ENCODE assay signal across 16 cellular contexts in genomic region chr2:11716689-11717321, GRCh38. TPM values are rescaled to one million over a fixed set of nuclear protein-coding genes. Genes with fewer than 3 reads are reported as not detected.
A peak's percentile ranks its signal among the peaks of the same experiment; 100 is the strongest.
DNase-seq lines count a peak whose midpoint lies in the region; ATAC-seq, FAIRE-seq and TF ChIP-seq lines count a peak whose summit lies in the region.
"Had no signal": no experiment of that assay in that cellular context is flagged by ENCODE, and none has a peak within 500 bp of the region (broad histone marks: within the 10 kb centered on the region; RNA-seq: fewer than 3 reads in every experiment).

No MANE protein-coding gene starts in this region.

- POLR2A ChIA-PET in A549 (lab: Yijun Ruan, JAX), result no interaction called here
- POLR2A ChIA-PET in activated CD8-positive, alpha-beta T cell treated with anti-CD3 and anti-CD28 coated beads, Interleukin-2, amount 10 ng/mL, durations not matched to agents 7 days and 5 days (lab: Charles Lee), result no interaction called here

- H3K27me3 ChIP-seq in HAP-1 (ENCODE audit: low read depth), result peaks cover 8% of the 10 kb centered on the region

- TF ChIP-seq RAD21 in A549 (conservative IDR thresholded peaks at IDR 0.05 in 1 of 2, IDR thresholded peaks at IDR 0.05 in 1 of 2) (no peak), Ishikawa (IDR thresholded peaks at IDR 0.05; ENCODE audit: low read depth) (no peak)

- H3K36me3 ChIP-seq in HAP-1 (replicated peaks), result no peaks in the 10 kb centered on the region

- DNase-seq in A549 (ENCODE audit: low read depth in 1 of 2, low spot score in 1 of 2) (no peak), epithelial cell of esophagus (ENCODE audit: low read depth) (peak; percentile 20), memory B cell (ENCODE audit: low spot score in 2 of 2) (no peak), occipital lobe (lab: John Stamatoyannopoulos, UW) (no peak), T1000 (lab: John Stamatoyannopoulos, UW) (no peak), HAP-1 (ENCODE audit: low spot score in 2 of 2) (no peak)
- DNase-seq in activated CD8-positive, alpha-beta T cell treated with anti-CD3 and anti-CD28 coated beads, Interleukin-2, amount 10 ng/mL, durations not matched to agents 7 days and 5 days, result no peak
- DNase-seq: DND-41, H9, NCI-H1105 treated with DMSO at 0.1 percent for 48 hours, NCI-H345, T-helper 2 cell had no signal

- CTCF ChIA-PET in A549 (lab: Yijun Ruan, JAX), result interaction anchor here (2.8 kb wide), 1 partner anchor 68 kb away, joined by 9 read pairs; no protein-coding TSS in a partner anchor
- CTCF ChIA-PET in activated CD8-positive, alpha-beta T cell treated with anti-CD3 and anti-CD28 coated beads, Interleukin-2, amount 10 ng/mL, durations not matched to agents 7 days and 5 days (lab: Charles Lee), result no interaction called here

- no peaks in the 10 kb centered on the region for H3K9me3 Mint-ChIP-seq in memory B cell
- no peaks in the 10 kb centered on the region for H3K9me3 Mint-ChIP-seq in activated CD8-positive, alpha-beta T cell treated with anti-CD3 and anti-CD28 coated beads, Interleukin-2, amount 10 ng/mL, durations not matched to agents 7 days and 5 days (ENCODE audit: insufficient read depth)
- H3K9me3 Mint-ChIP-seq: H9 had no signal

- no peak overlapping the region for H3K4me3 Mint-ChIP-seq in memory B cell
- no peak overlapping the region for H3K4me3 Mint-ChIP-seq in activated CD8-positive, alpha-beta T cell treated with anti-CD3 and anti-CD28 coated beads, Interleukin-2, amount 10 ng/mL, durations not matched to agents 7 days and 5 days
- H3K4me3 Mint-ChIP-seq: H9 had no signal

- 58% methylated on average over 8 of the region's 8 CpGs for WGBS in A549 (ENCODE audit: missing lambda C conversion rate)

- no peak for TF ChIP-seq POLR2A in A549 (IDR thresholded peaks at IDR 0.05; ENCODE audit: low read length)

- H3K4me1 Mint-ChIP-seq in memory B cell, result peaks cover 13% of the 10 kb centered on the region
- peaks cover 10% of the 10 kb centered on the region for H3K4me1 Mint-ChIP-seq in activated CD8-positive, alpha-beta T cell treated with anti-CD3 and anti-CD28 coated beads, Interleukin-2, amount 10 ng/mL, durations not matched to agents 7 days and 5 days (ENCODE audit: low read depth)

- no peaks in the 10 kb centered on the region for H3K9me3 ChIP-seq in A549
- no peaks in the 10 kb centered on the region for H3K9me3 ChIP-seq in HAP-1

- TF ChIP-seq CTCF in A549 (IDR thresholded peaks at IDR 0.05), result no peak
- no peak for TF ChIP-seq CTCF in epithelial cell of esophagus (IDR thresholded peaks at IDR 0.05; ENCODE audit: insufficient read depth, low read depth, low read length, missing control alignments)

- no peak overlapping the region for H3K4me3 ChIP-seq in A549
- no peak overlapping the region for H3K4me3 ChIP-seq in epithelial cell of esophagus (ENCODE audit: low read length)
- H3K4me3 ChIP-seq in HAP-1, result no peak overlapping the region

- peak overlapping the region; percentile 23 for H3K4me2 ChIP-seq in A549

- H3K4me1 ChIP-seq in A549, result peaks cover 9% of the 10 kb centered on the region; the same call in 2 of the 3 replicates
- peaks cover 6% of the 10 kb centered on the region for H3K4me1 ChIP-seq in HAP-1

- TF ChIP-seq EP300 in A549 (IDR thresholded peaks at IDR 0.05), result no peak
- TF ChIP-seq EP300 in Ishikawa (IDR thresholded peaks at IDR 0.05; ENCODE audit: borderline replicate concordance), result no peak

- ATAC-seq in A549 (no peak; a peak in 1 of 6 replicates), memory B cell (ENCODE audit: low read depth) (peak; percentile 27)
- no peak for ATAC-seq in activated CD8-positive, alpha-beta T cell treated with anti-CD3 and anti-CD28 coated beads, Interleukin-2, amount 10 ng/mL, durations not matched to agents 7 days and 5 days

- peaks cover 15% of the 10 kb centered on the region for H3K27me3 Mint-ChIP-seq in memory B cell
- peaks cover 23% of the 10 kb centered on the region for H3K27me3 Mint-ChIP-seq in activated CD8-positive, alpha-beta T cell treated with anti-CD3 and anti-CD28 coated beads, Interleukin-2, amount 10 ng/mL, durations not matched to agents 7 days and 5 days (ENCODE audit: low read depth)

- no peak for FAIRE-seq in A549 (lab: Jason Lieb, UNC)
- FAIRE-seq: RCC 7860 had no signal

- no peaks in the 10 kb centered on the region for H3K36me3 Mint-ChIP-seq in memory B cell
- H3K36me3 Mint-ChIP-seq in activated CD8-positive, alpha-beta T cell treated with anti-CD3 and anti-CD28 coated beads, Interleukin-2, amount 10 ng/mL, durations not matched to agents 7 days and 5 days (ENCODE audit: low read depth), result no peaks in the 10 kb centered on the region

- H3K27ac ChIP-seq in A549, result no peak overlapping the region; a peak in 1 of 6 replicates

- in situ Hi-C loops in HAP-1 (cut with MboI; ENCODE audit: low sequenced_read_pairs), result no loop called here

- no peak overlapping the region for H3K27ac Mint-ChIP-seq in memory B cell
- no peak overlapping the region for H3K27ac Mint-ChIP-seq in activated CD8-positive, alpha-beta T cell treated with anti-CD3 and anti-CD28 coated beads, Interleukin-2, amount 10 ng/mL, durations not matched to agents 7 days and 5 days
- H3K27ac Mint-ChIP-seq: H9 had no signal

TF ChIP-seq in A549, 52 proteins besides CTCF, POLR2A, EP300 and RAD21 (continues in another document):
- TF ChIP-seq CEBPB (IDR thresholded peaks at IDR 0.05), result peak; percentile 88 to 90
- TF ChIP-seq MAFK (IDR thresholded peaks at IDR 0.05; ENCODE audit: partially characterized antibody), result no peak
- TF ChIP-seq, protein P1, sequence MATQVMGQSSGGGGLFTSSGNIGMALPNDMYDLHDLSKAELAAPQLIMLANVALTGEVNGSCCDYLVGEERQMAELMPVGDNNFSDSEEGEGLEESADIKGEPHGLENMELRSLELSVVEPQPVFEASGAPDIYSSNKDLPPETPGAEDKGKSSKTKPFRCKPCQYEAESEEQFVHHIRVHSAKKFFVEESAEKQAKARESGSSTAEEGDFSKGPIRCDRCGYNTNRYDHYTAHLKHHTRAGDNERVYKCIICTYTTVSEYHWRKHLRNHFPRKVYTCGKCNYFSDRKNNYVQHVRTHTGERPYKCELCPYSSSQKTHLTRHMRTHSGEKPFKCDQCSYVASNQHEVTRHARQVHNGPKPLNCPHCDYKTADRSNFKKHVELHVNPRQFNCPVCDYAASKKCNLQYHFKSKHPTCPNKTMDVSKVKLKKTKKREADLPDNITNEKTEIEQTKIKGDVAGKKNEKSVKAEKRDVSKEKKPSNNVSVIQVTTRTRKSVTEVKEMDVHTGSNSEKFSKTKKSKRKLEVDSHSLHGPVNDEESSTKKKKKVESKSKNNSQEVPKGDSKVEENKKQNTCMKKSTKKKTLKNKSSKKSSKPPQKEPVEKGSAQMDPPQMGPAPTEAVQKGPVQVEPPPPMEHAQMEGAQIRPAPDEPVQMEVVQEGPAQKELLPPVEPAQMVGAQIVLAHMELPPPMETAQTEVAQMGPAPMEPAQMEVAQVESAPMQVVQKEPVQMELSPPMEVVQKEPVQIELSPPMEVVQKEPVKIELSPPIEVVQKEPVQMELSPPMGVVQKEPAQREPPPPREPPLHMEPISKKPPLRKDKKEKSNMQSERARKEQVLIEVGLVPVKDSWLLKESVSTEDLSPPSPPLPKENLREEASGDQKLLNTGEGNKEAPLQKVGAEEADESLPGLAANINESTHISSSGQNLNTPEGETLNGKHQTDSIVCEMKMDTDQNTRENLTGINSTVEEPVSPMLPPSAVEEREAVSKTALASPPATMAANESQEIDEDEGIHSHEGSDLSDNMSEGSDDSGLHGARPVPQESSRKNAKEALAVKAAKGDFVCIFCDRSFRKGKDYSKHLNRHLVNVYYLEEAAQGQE (IDR thresholded peaks at IDR 0.05), result no peak

TF ChIP-seq in Ishikawa, 13 proteins besides CTCF, POLR2A, EP300 and RAD21:
- TF ChIP-seq TEAD4 (IDR thresholded peaks at IDR 0.05), result no peak
- peak; percentile 75 for TF ChIP-seq CEBPB (IDR thresholded peaks at IDR 0.05)

RNA-seq across cellular contexts. Expression of gene LPIN1, which starts 29.6 kb away (rescaled TPM):
- polyA plus RNA-seq in A549 (2011; rRNA removed), result 18.5 and 19.2 TPM in 2 replicates
- 14.2 and 15.7 TPM in 2 replicates for polyA plus RNA-seq in A549 (2012; cell fraction: cytosol; rRNA removed)
- 22.9 and 29.1 TPM in 2 replicates for polyA plus RNA-seq in A549 (2012; cell fraction: nucleus; rRNA removed)
- polyA plus RNA-seq in A549 (2017; fragmentation: RNase III; extraction: RNeasy Plus Mini Kit Qiagen cat#74134 plus additional on column Dnase treatment), result 14.7 to 27.5 TPM (median 25.1 TPM) in 3 replicates
- 16.5 and 19.3 TPM in 2 replicates for polyA minus RNA-seq in A549 (2011; rRNA and poly(A)+ RNA removed)
- total RNA-seq in occipital lobe, result 26.7 TPM
- 10 to 100 TPM; 46.8 to 54.7 TPM for total RNA-seq in activated CD8-positive, alpha-beta T cell treated with anti-CD3 and anti-CD28 coated beads, Interleukin-2, amount 10 ng/mL, durations not matched to agents 7 days and 5 days

RNA-seq across cellular contexts. Expression of gene NTSR2, which starts 46.8 kb away (rescaled TPM):
- polyA plus RNA-seq in A549 (2011; rRNA removed) (not detected in 2 replicates), A549 (2017; fragmentation: RNase III; extraction: RNeasy Plus Mini Kit Qiagen cat#74134 plus additional on column Dnase treatment) (not detected in 3 replicates)
- polyA plus RNA-seq in A549 (2012; cell fraction: cytosol; rRNA removed), result not detected in 2 replicates
- not detected in 2 replicates for polyA plus RNA-seq in A549 (2012; cell fraction: nucleus; rRNA removed)
- not detected in 2 replicates for polyA minus RNA-seq in A549 (2011; rRNA and poly(A)+ RNA removed)
- total RNA-seq in occipital lobe, result 0.31 TPM
- total RNA-seq in activated CD8-positive, alpha-beta T cell treated with anti-CD3 and anti-CD28 coated beads, Interleukin-2, amount 10 ng/mL, durations not matched to agents 7 days and 5 days, result not detected
- total RNA-seq: H9, urinary bladder had no signal
- polyA plus RNA-seq: AG04450 had no signal
